ENCODE assay signal across 8 cellular contexts in the genomic region with DNA sequence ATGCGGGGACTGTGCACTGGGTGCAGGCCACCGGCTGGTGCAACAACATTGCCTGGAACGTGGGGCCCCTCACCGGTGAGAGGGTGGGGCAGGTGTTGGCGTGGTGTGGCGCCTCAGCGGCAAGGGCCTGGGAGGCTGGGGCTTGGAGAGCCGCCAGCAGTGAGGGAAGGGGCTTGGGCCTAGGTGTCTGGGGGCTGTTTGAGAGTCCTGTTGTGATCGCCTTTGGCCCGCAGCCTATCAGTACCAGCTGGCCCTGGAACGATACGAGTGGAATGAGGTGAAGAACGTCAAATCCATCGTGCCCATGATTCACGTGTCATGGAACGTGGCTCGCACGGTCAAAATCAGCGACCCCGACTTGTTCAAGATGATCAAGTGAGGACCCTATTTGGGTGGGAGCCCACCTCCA. TPM values are rescaled to one million over a fixed set of nuclear protein-coding genes. Genes with fewer than 3 reads are reported as not detected.
DNase-seq lines count a peak whose midpoint lies in the region; ATAC-seq and TF ChIP-seq lines count a peak whose summit lies in the region.

No MANE protein-coding gene starts in this region.

- ATAC-seq in activated CD8-positive, alpha-beta T cell treated with anti-CD3 and anti-CD28 coated beads, Interleukin-2, amount 10 ng/mL, durations not matched to agents 7 days and 5 days = no peak
- ATAC-seq in activated CD8-positive, alpha-beta T cell treated with anti-CD3 and anti-CD28 coated beads for 36 hours = no peak
- no peak for ATAC-seq in T-cell (replicated peaks in 1 of 4)
- ATAC-seq in sciatic nerve = no peak
- no peak for ATAC-seq in GM21367 (IDR thresholded peaks at IDR 0.05; ENCODE audit: unreplicated experiment)

- intact Hi-C loops in activated CD8-positive, alpha-beta T cell treated with anti-CD3 and anti-CD28 coated beads for 36 hours (cut with micrococcal nuclease) = loop anchor here (10.0 kb wide), 1 partner anchor 277 kb away; a partner anchor contains a TSS
- intact Hi-C loops in sciatic nerve (cut with DNase I) = loop anchor here (10.0 kb wide), 1 partner anchor 837 kb away; a partner anchor contains a TSS

- TF ChIP-seq CTCF in activated CD8-positive, alpha-beta T cell treated with anti-CD3 and anti-CD28 coated beads for 36 hours (IDR thresholded peaks at IDR 0.05) = no peak
- TF ChIP-seq CTCF in endothelial cell (IDR thresholded peaks at IDR 0.05; ENCODE audit: unreplicated experiment) = no peak

- H3K4me3 Mint-ChIP-seq in activated CD8-positive, alpha-beta T cell treated with anti-CD3 and anti-CD28 coated beads, Interleukin-2, amount 10 ng/mL, durations not matched to agents 7 days and 5 days = no peak overlapping the region
- no peak overlapping the region for H3K4me3 Mint-ChIP-seq in activated CD8-positive, alpha-beta T cell treated with anti-CD3 and anti-CD28 coated beads for 36 hours
- H3K4me3 Mint-ChIP-seq in T-cell (peak overlapping the region in 1 of 3 donors; percentile 70), endothelial cell (ENCODE audit: unreplicated experiment) (peak overlapping the region; percentile 78)

- POLR2A ChIA-PET in activated CD8-positive, alpha-beta T cell treated with anti-CD3 and anti-CD28 coated beads, Interleukin-2, amount 10 ng/mL, durations not matched to agents 7 days and 5 days (lab: Charles Lee) = no interaction called here
- POLR2A ChIA-PET in activated CD8-positive, alpha-beta T cell treated with anti-CD3 and anti-CD28 coated beads for 36 hours (lab: Charles Lee) = interaction anchor here (8.2 kb wide), 1 partner anchor 16 kb away, joined by 74 read pairs; a partner anchor contains a TSS
- POLR2A ChIA-PET in T-cell (lab: Charles Lee) = no interaction called here

- H3K36me3 Mint-ChIP-seq in activated CD8-positive, alpha-beta T cell treated with anti-CD3 and anti-CD28 coated beads, Interleukin-2, amount 10 ng/mL, durations not matched to agents 7 days and 5 days (ENCODE audit: low read depth) = peaks cover 10% of the 10 kb centered on the region
- peaks cover 49% of the 10 kb centered on the region for H3K36me3 Mint-ChIP-seq in activated CD8-positive, alpha-beta T cell treated with anti-CD3 and anti-CD28 coated beads for 36 hours (ENCODE audit: low read depth)
- H3K36me3 Mint-ChIP-seq in T-cell = peaks cover 8% of the 10 kb centered on the region
- peaks cover 30% of the 10 kb centered on the region for H3K36me3 Mint-ChIP-seq in endothelial cell (ENCODE audit: low read depth, unreplicated experiment)

- no peaks in the 10 kb centered on the region for H3K27me3 Mint-ChIP-seq in activated CD8-positive, alpha-beta T cell treated with anti-CD3 and anti-CD28 coated beads, Interleukin-2, amount 10 ng/mL, durations not matched to agents 7 days and 5 days (ENCODE audit: low read depth)
- H3K27me3 Mint-ChIP-seq in activated CD8-positive, alpha-beta T cell treated with anti-CD3 and anti-CD28 coated beads for 36 hours = no peaks in the 10 kb centered on the region
- no peaks in the 10 kb centered on the region for H3K27me3 Mint-ChIP-seq in T-cell
- peaks cover 19% of the 10 kb centered on the region for H3K27me3 Mint-ChIP-seq in endothelial cell (ENCODE audit: unreplicated experiment)

- H3K27ac Mint-ChIP-seq in activated CD8-positive, alpha-beta T cell treated with anti-CD3 and anti-CD28 coated beads, Interleukin-2, amount 10 ng/mL, durations not matched to agents 7 days and 5 days = peak overlapping the region; percentile 47
- H3K27ac Mint-ChIP-seq in activated CD8-positive, alpha-beta T cell treated with anti-CD3 and anti-CD28 coated beads for 36 hours = no peak overlapping the region
- peak overlapping the region; percentile 49 to 79 for H3K27ac Mint-ChIP-seq in T-cell
- no peak overlapping the region for H3K27ac Mint-ChIP-seq in endothelial cell (ENCODE audit: unreplicated experiment)

- no peak for DNase-seq in activated CD8-positive, alpha-beta T cell treated with anti-CD3 and anti-CD28 coated beads, Interleukin-2, amount 10 ng/mL, durations not matched to agents 7 days and 5 days
- DNase-seq in activated CD8-positive, alpha-beta T cell treated with anti-CD3 and anti-CD28 coated beads for 36 hours = no peak
- DNase-seq in T-cell = peak in 1 of 34 experiments; percentile 22
- DNase-seq in endothelial cell (ENCODE audit: low spot score) = no peak
- peak; percentile 73 for DNase-seq in sciatic nerve (ENCODE audit: low spot score)
- DNase-seq in NCI-H1105 treated with DMSO at 0.1 percent for 48 hours (lab: John Stamatoyannopoulos, UW) = no peak
- no peak for DNase-seq in NCI-H2227 (lab: John Stamatoyannopoulos, UW; ENCODE audit: unreplicated experiment)

- CTCF ChIA-PET in activated CD8-positive, alpha-beta T cell treated with anti-CD3 and anti-CD28 coated beads, Interleukin-2, amount 10 ng/mL, durations not matched to agents 7 days and 5 days (lab: Charles Lee) = interaction anchor here (1.1 to 3.1 kb wide), 5 partner anchors 10 to 29 kb away, joined by 3 to 28 read pairs (median 11); a partner anchor contains a TSS
- CTCF ChIA-PET in activated CD8-positive, alpha-beta T cell treated with anti-CD3 and anti-CD28 coated beads for 36 hours (lab: Charles Lee) = interaction anchor here (1.1 to 3.5 kb wide), 3 partner anchors 18 to 138 kb away, joined by 3 to 49 read pairs (median 9); a partner anchor contains a TSS
- CTCF ChIA-PET in T-cell (lab: Charles Lee) = no interaction called here

- H3K9me3 Mint-ChIP-seq in activated CD8-positive, alpha-beta T cell treated with anti-CD3 and anti-CD28 coated beads, Interleukin-2, amount 10 ng/mL, durations not matched to agents 7 days and 5 days (ENCODE audit: insufficient read depth) = no peaks in the 10 kb centered on the region
- no peaks in the 10 kb centered on the region for H3K9me3 Mint-ChIP-seq in activated CD8-positive, alpha-beta T cell treated with anti-CD3 and anti-CD28 coated beads for 36 hours
- no peaks in the 10 kb centered on the region for H3K9me3 Mint-ChIP-seq in T-cell
- no peaks in the 10 kb centered on the region for H3K9me3 Mint-ChIP-seq in endothelial cell (ENCODE audit: unreplicated experiment)

- H3K4me1 Mint-ChIP-seq in activated CD8-positive, alpha-beta T cell treated with anti-CD3 and anti-CD28 coated beads, Interleukin-2, amount 10 ng/mL, durations not matched to agents 7 days and 5 days (ENCODE audit: low read depth) = peaks cover 24% of the 10 kb centered on the region
- peaks cover 48% of the 10 kb centered on the region for H3K4me1 Mint-ChIP-seq in activated CD8-positive, alpha-beta T cell treated with anti-CD3 and anti-CD28 coated beads for 36 hours (ENCODE audit: low read depth)
- peaks cover 16 to 23% (median 21%) of the 10 kb centered on the region in 3 donors for H3K4me1 Mint-ChIP-seq in T-cell
- peaks cover 16% of the 10 kb centered on the region for H3K4me1 Mint-ChIP-seq in endothelial cell (ENCODE audit: unreplicated experiment)

RNA-seq across cellular contexts. Expression of a gene that starts 2.6 kb away (rescaled TPM):
- 1 to 10 TPM in 1 of 2 experiments, under 1 TPM in 1; 0.87 to 1.2 TPM for total RNA-seq in activated CD8-positive, alpha-beta T cell treated with anti-CD3 and anti-CD28 coated beads, Interleukin-2, amount 10 ng/mL, durations not matched to agents 7 days and 5 days
- 1 to 10 TPM; 2.4 to 2.9 TPM for total RNA-seq in activated CD8-positive, alpha-beta T cell treated with anti-CD3 and anti-CD28 coated beads for 36 hours
- total RNA-seq in T-cell (10 to 100 TPM in 2 of 5 donors, 1 to 10 TPM in 3; 5.8 to 27.1 (median 8.4) TPM), endothelial cell (ENCODE audit: unreplicated experiment) (13.6 TPM), sciatic nerve (18.5 TPM)

RNA-seq across cellular contexts. Expression of a gene that starts 5.1 kb away (rescaled TPM):
- 10 to 100 TPM; 92.7 to 93.1 TPM for total RNA-seq in activated CD8-positive, alpha-beta T cell treated with anti-CD3 and anti-CD28 coated beads, Interleukin-2, amount 10 ng/mL, durations not matched to agents 7 days and 5 days
- total RNA-seq in activated CD8-positive, alpha-beta T cell treated with anti-CD3 and anti-CD28 coated beads for 36 hours = 10 to 100 TPM; 72.8 to 77.2 TPM
- total RNA-seq in T-cell = 10 to 100 TPM; 15.8 to 40.6 (median 33.6) TPM
- total RNA-seq in endothelial cell (ENCODE audit: unreplicated experiment) = 97.9 TPM
- total RNA-seq in sciatic nerve = 53.5 TPM

RNA-seq across cellular contexts. Expression of a gene that starts 5.5 kb away (rescaled TPM):
- 10 to 100 TPM in 1 of 2 experiments, 1 to 10 TPM in 1; 9.8 to 11.2 TPM for total RNA-seq in activated CD8-positive, alpha-beta T cell treated with anti-CD3 and anti-CD28 coated beads, Interleukin-2, amount 10 ng/mL, durations not matched to agents 7 days and 5 days
- 10 to 100 TPM; 13.5 to 16.2 TPM for total RNA-seq in activated CD8-positive, alpha-beta T cell treated with anti-CD3 and anti-CD28 coated beads for 36 hours
- total RNA-seq in T-cell = 10 to 100 TPM in 2 of 5 donors, 1 to 10 TPM in 3; 5.5 to 12.4 (median 8.4) TPM
- 6.4 TPM for total RNA-seq in endothelial cell (ENCODE audit: unreplicated experiment)
- total RNA-seq in sciatic nerve = 13.3 TPM

RNA-seq across cellular contexts. Expression of a gene that starts 18.2 kb away (rescaled TPM):
- 10 to 100 TPM; 12.4 to 12.6 TPM for total RNA-seq in activated CD8-positive, alpha-beta T cell treated with anti-CD3 and anti-CD28 coated beads, Interleukin-2, amount 10 ng/mL, durations not matched to agents 7 days and 5 days
- total RNA-seq in activated CD8-positive, alpha-beta T cell treated with anti-CD3 and anti-CD28 coated beads for 36 hours = 10 to 100 TPM; 49.2 to 53.8 TPM
- total RNA-seq in T-cell = 100 to 1,000 TPM in 3 of 5 donors, 10 to 100 TPM in 2; 87.3 to 180 (median 108) TPM
- 47.4 TPM for total RNA-seq in endothelial cell (ENCODE audit: unreplicated experiment)
- total RNA-seq in sciatic nerve = 41.0 TPM

RNA-seq across cellular contexts. Expression of a gene that starts 36.3 kb away (rescaled TPM):
- total RNA-seq in activated CD8-positive, alpha-beta T cell treated with anti-CD3 and anti-CD28 coated beads, Interleukin-2, amount 10 ng/mL, durations not matched to agents 7 days and 5 days = 100 to 1,000 TPM; 125 to 129 TPM
- total RNA-seq in activated CD8-positive, alpha-beta T cell treated with anti-CD3 and anti-CD28 coated beads for 36 hours = 100 to 1,000 TPM; 130 to 139 TPM
- total RNA-seq in T-cell = 100 to 1,000 TPM; 250 to 331 (median 274) TPM
- 133 TPM for total RNA-seq in endothelial cell (ENCODE audit: unreplicated experiment)
- 138 TPM for total RNA-seq in sciatic nerve

Comparison
In these comparisons a context has a peak if more than half of its experiments do, and no peak if none do; other contexts are left out.
1. H3K27ac Mint-ChIP-seq: peak in activated CD8-positive, alpha-beta T cell treated with anti-CD3 and anti-CD28 coated beads, Interleukin-2, amount 10 ng/mL, durations not matched to agents 7 days and 5 days (single experiment) and T-cell (2 of 2); none in activated CD8-positive, alpha-beta T cell treated with anti-CD3 and anti-CD28 coated beads for 36 hours (single experiment) and endothelial cell (single experiment).
2. CTCF ChIA-PET loops: an anchor here in activated CD8-positive, alpha-beta T cell treated with anti-CD3 and anti-CD28 coated beads, Interleukin-2, amount 10 ng/mL, durations not matched to agents 7 days and 5 days (1.1 to 3.1 kb wide) and activated CD8-positive, alpha-beta T cell treated with anti-CD3 and anti-CD28 coated beads for 36 hours (1.1 to 3.5 kb wide); none called in T-cell.